28 cellular contexts compared by ENCODE assay signal in genomic region chr13:53160211-53160610, GRCh38.
"Had no signal": no experiment of that assay in that cellular context is flagged by ENCODE, and none has a peak within 500 bp of the region (broad histone marks: within the 10 kb centered on the region; RNA-seq: fewer than 3 reads in every experiment).

No MANE protein-coding gene starts in this region.

- H3K9me3 ChIP-seq: lower lobe of right lung, neutrophil, right lobe of liver, vagina had no signal

- H3K27ac ChIP-seq: left lung, lower lobe of right lung, neutrophil, right atrium auricular region, right lobe of liver, tibial nerve, upper lobe of left lung, vagina had no signal

- H3K9me3 Mint-ChIP-seq: immature natural killer cell, natural killer cell had no signal

- H3K4me3 ChIP-seq: left lung, lower lobe of right lung, right atrium auricular region, right lobe of liver, smooth muscle cell, tibial nerve, upper lobe of left lung, vagina had no signal

- ATAC-seq: left colon; left lung; lower lobe of right lung; natural killer cell; right lobe of liver; stimulated activated memory B cell treated with anti-CD40 and anti-IgM and Interleukin-4, amounts not matched to agents 10 μg/mL and 1 μg/mL and 100 μg/mL, for 72 hours; stimulated activated naive CD8-positive, alpha-beta T cell treated with anti-CD3 and anti-CD28 coated beads, Interleukin-15, amount 100 ng/mL, for 72 hours had no signal

- H3K4me2 ChIP-seq: smooth muscle cell had no signal

- DNase-seq: hypothalamus; immature natural killer cell; kidney; left colon; left lung; lower lobe of right lung; mammary epithelial cell; mesenchymal stem cell; naive B cell; natural killer cell; occipital lobe; right lobe of liver; stimulated activated CD4-positive, alpha-beta T cell treated with anti-CD3 and anti-CD28 coated beads, Interleukin-1b, Interleukin-23, amount 100 ng/mL, for 48 hours; stimulated activated CD4-positive, alpha-beta T cell treated with anti-CD3 and anti-CD28 coated beads, Interleukin-2, amount 100 ng/mL, for 48 hours; stimulated activated CD4-positive, alpha-beta T cell treated with anti-CD3 and anti-CD28 coated beads, Interleukin-4, amount 100 ng/mL, for 4 hours; stimulated activated CD8-positive, alpha-beta memory T cell treated with anti-CD3 and anti-CD28 coated beads, Interleukin-4, amount 100 ng/mL, for 48 hours; stimulated activated naive CD4-positive, alpha-beta T cell treated with Interleukin-2 at 50 U/mL for 16 hours; stimulated activated naive CD8-positive, alpha-beta T cell treated with anti-CD3 and anti-CD28 coated beads, Interleukin-15, amount 100 ng/mL, for 72 hours; substantia nigra had no signal

- H3K4me3 Mint-ChIP-seq: immature natural killer cell; mesothelial cell of epicardium; naive B cell; natural killer cell; stimulated activated memory B cell treated with anti-CD40 and anti-IgM and Interleukin-4, amounts not matched to agents 10 μg/mL and 1 μg/mL and 100 μg/mL, for 72 hours; stimulated activated naive CD8-positive, alpha-beta T cell treated with anti-CD3 and anti-CD28 coated beads, Interleukin-15, amount 100 ng/mL, for 72 hours had no signal

- H3K36me3 ChIP-seq: left lung, lower lobe of right lung, neutrophil, right atrium auricular region, right lobe of liver, tibial nerve, upper lobe of left lung, vagina had no signal

- H3K4me1 Mint-ChIP-seq: immature natural killer cell; naive B cell; natural killer cell; stimulated activated memory B cell treated with anti-CD40 and anti-IgM and Interleukin-4, amounts not matched to agents 10 μg/mL and 1 μg/mL and 100 μg/mL, for 72 hours; stimulated activated naive CD8-positive, alpha-beta T cell treated with anti-CD3 and anti-CD28 coated beads, Interleukin-15, amount 100 ng/mL, for 72 hours had no signal

- H3K27me3 ChIP-seq: left lung, right atrium auricular region, right lobe of liver, tibial nerve, upper lobe of left lung, vagina had no signal

- H3K36me3 Mint-ChIP-seq: immature natural killer cell; mesothelial cell of epicardium; naive B cell; natural killer cell; stimulated activated memory B cell treated with anti-CD40 and anti-IgM and Interleukin-4, amounts not matched to agents 10 μg/mL and 1 μg/mL and 100 μg/mL, for 72 hours had no signal

- H3K4me1 ChIP-seq: left lung, lower lobe of right lung, right atrium auricular region, right lobe of liver, tibial nerve, upper lobe of left lung, vagina had no signal

- H3K27ac Mint-ChIP-seq: immature natural killer cell; mesothelial cell of epicardium; naive B cell; natural killer cell; progenitor cell of endocrine pancreas; stimulated activated memory B cell treated with anti-CD40 and anti-IgM and Interleukin-4, amounts not matched to agents 10 μg/mL and 1 μg/mL and 100 μg/mL, for 72 hours; stimulated activated naive CD8-positive, alpha-beta T cell treated with anti-CD3 and anti-CD28 coated beads, Interleukin-15, amount 100 ng/mL, for 72 hours had no signal
